Comparison of ENCODE assay signal across 8 cellular contexts in genomic region chr6:30719791-30720737, GRCh38. TPM values are rescaled to one million over a fixed set of nuclear protein-coding genes. Genes with fewer than 3 reads are reported as not detected.
A peak's percentile ranks its signal among the peaks of the same experiment; 100 is the strongest.
DNase-seq lines count a peak whose midpoint lies in the region; ATAC-seq and TF ChIP-seq lines count a peak whose summit lies in the region.

Gene TUBB, plus strand, starts transcription at chr6:30720352. Its CDS starts 155 bp downstream, at chr6:30720507.

- H3K27ac Mint-ChIP-seq in brain = peak within 1 kb of the TSS; percentile 97 to 100 (median 99)

- peaks cover 44% of the 10 kb centered on the region for H3K36me3 Mint-ChIP-seq in brain

- intact Hi-C loops in sciatic nerve (cut with DNase I) = no loop called here

- peak within 1 kb of the TSS; percentile 94 to 100 (median 95) for H3K4me3 Mint-ChIP-seq in brain

- TF ChIP-seq CTCF in brain (conservative IDR thresholded peaks at IDR 0.05) = peak; percentile 8 to 51

- peaks cover 41% of the 10 kb centered on the region for H3K27me3 Mint-ChIP-seq in brain

- TF ChIP-seq POLR2A in GM18505 (IDR thresholded peaks at IDR 0.05; ENCODE audit: borderline replicate concordance, extremely low read depth, insufficient read depth, insufficient read length) = peak; percentile 88

- ATAC-seq in GM18505 (IDR thresholded peaks at IDR 0.05; ENCODE audit: unreplicated experiment) (peak; percentile 37), HG03064 (IDR thresholded peaks at IDR 0.05; ENCODE audit: low read depth, unreplicated experiment) (peak; percentile 29), sciatic nerve (peak; percentile 86), HG02840 (IDR thresholded peaks at IDR 0.05; ENCODE audit: low FRiP score, unreplicated experiment) (no peak)

- DNase-seq in NCI-H2171 (lab: John Stamatoyannopoulos, UW) = peak; percentile 94
- DNase-seq in UCSD-AML1 (lab: John Stamatoyannopoulos, UW; ENCODE audit: unreplicated experiment) = peak; percentile 96
- peak; percentile 96 for DNase-seq in iPS DF 19.7 (ENCODE audit: low read depth, low spot score)
- peak; percentile 97 for DNase-seq in sciatic nerve (ENCODE audit: low spot score)

- H3K4me1 Mint-ChIP-seq in brain = peaks cover 78% of the 10 kb centered on the region

- H3K9me3 Mint-ChIP-seq in brain = peaks cover 0 to 7% (median 3%) of the 10 kb centered on the region in 5 experiments

RNA-seq across cellular contexts. Expression of gene TUBB, which starts in this region (rescaled TPM):
- polyA plus RNA-seq in brain (ENCODE audit: insufficient read depth, low read depth, low replicate concordance) = 2,902 TPM
- 292 TPM for total RNA-seq in sciatic nerve
